Comparison of ENCODE assay signal across 19 cellular contexts in the genomic region with DNA sequence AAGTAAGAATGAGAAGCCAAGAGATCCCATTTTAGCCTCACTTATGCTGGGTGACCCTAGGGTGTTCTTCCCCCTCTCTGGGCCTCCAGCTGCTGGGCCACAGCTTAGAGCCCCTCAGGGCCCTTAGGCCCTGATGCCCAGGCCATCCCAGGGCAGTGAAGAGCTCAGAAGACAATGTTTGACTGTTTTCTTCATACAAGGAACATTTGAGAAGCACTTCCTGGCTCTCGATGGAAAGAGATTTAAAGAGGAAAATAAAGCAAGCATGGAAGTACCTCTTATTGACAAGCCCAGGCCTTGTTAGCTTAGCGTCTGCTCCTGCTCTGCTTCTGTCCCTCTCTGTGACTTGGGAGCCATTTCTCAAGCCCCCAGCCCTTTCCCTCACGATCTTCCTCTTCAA.
DNase-seq lines count a peak whose midpoint lies in the region; ATAC-seq and TF ChIP-seq lines count a peak whose summit lies in the region.
"Had no signal": no experiment of that assay in that cellular context is flagged by ENCODE, and none has a peak within 500 bp of the region (broad histone marks: within the 10 kb centered on the region; RNA-seq: fewer than 3 reads in every experiment).

No MANE protein-coding gene starts in this region.

- H3K4me1 Mint-ChIP-seq in glutamatergic neuron (ENCODE audit: low read depth, unreplicated experiment): peaks cover 22% of the 10 kb centered on the region
- peaks cover 47% of the 10 kb centered on the region for H3K4me1 Mint-ChIP-seq in neural crest cell
- H3K4me1 Mint-ChIP-seq in effector memory CD8-positive, alpha-beta T cell (ENCODE audit: low read depth in 2 of 2): no peaks in the 10 kb centered on the region
- H3K4me1 Mint-ChIP-seq: CD14-positive monocyte; CD4-positive, alpha-beta memory T cell; CD4-positive, CD25-positive, alpha-beta regulatory T cell; CD8-positive, alpha-beta memory T cell had no signal

- no peak for ATAC-seq in effector memory CD8-positive, alpha-beta T cell (replicated peaks)

- H3K4me3 Mint-ChIP-seq in glutamatergic neuron (ENCODE audit: unreplicated experiment) (peak overlapping the region; percentile 1), neural crest cell (peak overlapping the region; percentile 57)
- H3K4me3 Mint-ChIP-seq in effector memory CD8-positive, alpha-beta T cell: no peak overlapping the region
- H3K4me3 Mint-ChIP-seq: CD14-positive monocyte; CD4-positive, alpha-beta memory T cell; CD4-positive, CD25-positive, alpha-beta regulatory T cell; CD8-positive, alpha-beta memory T cell had no signal

- H3K9me3 Mint-ChIP-seq in glutamatergic neuron (ENCODE audit: unreplicated experiment) (peaks cover 4% of the 10 kb centered on the region), neural crest cell (peaks cover 3% of the 10 kb centered on the region)
- H3K9me3 Mint-ChIP-seq in effector memory CD8-positive, alpha-beta T cell: no peaks in the 10 kb centered on the region
- H3K9me3 Mint-ChIP-seq: CD14-positive monocyte; CD8-positive, alpha-beta memory T cell had no signal

- TF ChIP-seq CTCF in glutamatergic neuron (IDR thresholded peaks at IDR 0.05; ENCODE audit: partially characterized antibody, unreplicated experiment): no peak
- TF ChIP-seq CTCF in neural crest cell (conservative IDR thresholded peaks at IDR 0.05): no peak

- peak; percentile 56 for DNase-seq in epidermal melanocyte (ENCODE audit: insufficient read length, low spot score)
- no peak for DNase-seq in glutamatergic neuron
- no peak for DNase-seq in neural crest cell (ENCODE audit: low read depth, low spot score)
- no peak for DNase-seq in COLO668 (lab: John Stamatoyannopoulos, UW; ENCODE audit: unreplicated experiment)
- DNase-seq in amygdala (lab: John Stamatoyannopoulos, UW): no peak
- DNase-seq in stimulated activated CD4-positive, alpha-beta T cell treated with anti-CD3 and anti-CD28 coated beads, Interleukin-2, amount 100 ng/mL, for 24 hours: no peak
- no peak for DNase-seq in effector memory CD8-positive, alpha-beta T cell
- DNase-seq: 8988T; ACHN; BE2C; C1 segment of cervical spinal cord; Caco-2; Calu3; CD4-positive, alpha-beta memory T cell; CD4-positive, CD25-positive, alpha-beta regulatory T cell; CD8-positive, alpha-beta memory T cell; DMS79 treated with DMSO at 0.1 percent for 48 hours; GF-D8 had no signal

- H3K27me3 Mint-ChIP-seq in glutamatergic neuron (ENCODE audit: unreplicated experiment) (peaks cover 5% of the 10 kb centered on the region), neural crest cell (ENCODE audit: low read depth) (peaks cover 14% of the 10 kb centered on the region)
- H3K27me3 Mint-ChIP-seq in effector memory CD8-positive, alpha-beta T cell: peaks cover 0 to 8% of the 10 kb centered on the region in 2 donors
- H3K27me3 Mint-ChIP-seq: CD4-positive, CD25-positive, alpha-beta regulatory T cell had no signal

- no peak overlapping the region for H3K27ac Mint-ChIP-seq in glutamatergic neuron (ENCODE audit: unreplicated experiment)
- peak overlapping the region; percentile 51 for H3K27ac Mint-ChIP-seq in neural crest cell (ENCODE audit: unreplicated experiment)
- no peak overlapping the region for H3K27ac Mint-ChIP-seq in effector memory CD8-positive, alpha-beta T cell
- H3K27ac Mint-ChIP-seq: CD4-positive, alpha-beta memory T cell; CD4-positive, CD25-positive, alpha-beta regulatory T cell had no signal

- peaks cover 11% of the 10 kb centered on the region for H3K36me3 Mint-ChIP-seq in glutamatergic neuron (ENCODE audit: unreplicated experiment)
- H3K36me3 Mint-ChIP-seq in neural crest cell (ENCODE audit: low read depth): no peaks in the 10 kb centered on the region
- H3K36me3 Mint-ChIP-seq in effector memory CD8-positive, alpha-beta T cell (ENCODE audit: insufficient read depth): no peaks in the 10 kb centered on the region
- H3K36me3 Mint-ChIP-seq: CD14-positive monocyte; CD4-positive, alpha-beta memory T cell; CD4-positive, CD25-positive, alpha-beta regulatory T cell; CD8-positive, alpha-beta memory T cell had no signal

Comparison
In these comparisons a context has a peak if more than half of its experiments do, and no peak if none do; other contexts are left out.
1. H3K4me3 Mint-ChIP-seq: peak in glutamatergic neuron (single experiment) and neural crest cell (single experiment); none in effector memory CD8-positive, alpha-beta T cell (0 of 2).